ENCODE assay signal across 10 cellular contexts in genomic region chr17:12022310-12022709, GRCh38. TPM values are rescaled to one million over a fixed set of nuclear protein-coding genes. Genes with fewer than 3 reads are reported as not detected.
DNase-seq lines count a peak whose midpoint lies in the region; ATAC-seq and TF ChIP-seq lines count a peak whose summit lies in the region.
"Had no signal": no experiment of that assay in that cellular context is flagged by ENCODE, and none has a peak within 500 bp of the region (broad histone marks: within the 10 kb centered on the region; RNA-seq: fewer than 3 reads in every experiment).

No MANE protein-coding gene starts in this region.

- H3K36me3 Mint-ChIP-seq in activated CD4-positive, alpha-beta T cell treated with anti-CD3 and anti-CD28 coated beads, Interleukin-2, amount 10 ng/mL, durations not matched to agents 24 days and 14 days (ENCODE audit: low read depth): peaks cover 4% of the 10 kb centered on the region

- H3K27me3 ChIP-seq in SJCRH30 (no peaks in the 10 kb centered on the region), rectal smooth muscle tissue (ENCODE audit: control insufficient read depth, insufficient read depth, low read length) (no peaks in the 10 kb centered on the region)

- intact Hi-C loops in activated CD4-positive, alpha-beta T cell treated with anti-CD3 and anti-CD28 coated beads, Interleukin-2, amount 10 ng/mL, durations not matched to agents 24 days and 14 days (cut with micrococcal nuclease): loop anchor here (5.0 kb wide), 1 partner anchor 35 kb away; no protein-coding TSS in a partner anchor

- DNase-seq in activated CD4-positive, alpha-beta T cell treated with anti-CD3 and anti-CD28 coated beads, Interleukin-2, amount 10 ng/mL, durations not matched to agents 24 days and 14 days: no peak
- DNase-seq in activated CD4-positive, alpha-beta T cell treated with anti-CD3 and anti-CD28 coated beads for 48 hours: no peak
- DNase-seq in SJCRH30: no peak
- no peak for DNase-seq in epithelial cell of proximal tubule (ENCODE audit: low read depth)
- no peak for DNase-seq in omental fat pad (ENCODE audit: low spot score)
- DNase-seq in GM19240 (ENCODE audit: insufficient read length, low spot score): no peak
- DNase-seq in H4 (ENCODE audit: low spot score): no peak
- DNase-seq: activated CD4-positive, alpha-beta T cell treated with anti-CD3 and anti-CD28 coated beads for 1 hour; GOT3 had no signal

- TF ChIP-seq CTCF in epithelial cell of proximal tubule (conservative IDR thresholded peaks at IDR 0.05; ENCODE audit: low read depth, low read length): no peak
- no peak for TF ChIP-seq CTCF in omental fat pad (IDR thresholded peaks at IDR 0.05)

- H3K27ac ChIP-seq in SJCRH30: no peak overlapping the region
- H3K27ac ChIP-seq in rectal smooth muscle tissue (ENCODE audit: low read depth, low read length): no peak overlapping the region

- H3K36me3 ChIP-seq in SJCRH30 (no peaks in the 10 kb centered on the region), rectal smooth muscle tissue (ENCODE audit: control insufficient read depth, insufficient read depth, low read length) (no peaks in the 10 kb centered on the region)

- peaks cover 35% of the 10 kb centered on the region for H3K4me1 Mint-ChIP-seq in activated CD4-positive, alpha-beta T cell treated with anti-CD3 and anti-CD28 coated beads, Interleukin-2, amount 10 ng/mL, durations not matched to agents 24 days and 14 days

- H3K9me3 ChIP-seq in SJCRH30 (replicated peaks): no peaks in the 10 kb centered on the region

- peak overlapping the region; percentile 94 for H3K4me3 ChIP-seq in SJCRH30
- peak overlapping the region; percentile 10 for H3K4me3 ChIP-seq in epithelial cell of proximal tubule (ENCODE audit: low read depth, low read length)
- H3K4me3 ChIP-seq in rectal smooth muscle tissue (ENCODE audit: low read length): peak overlapping the region; percentile 7

- no peak for ATAC-seq in omental fat pad (ENCODE audit: low FRiP score)

- H3K4me1 ChIP-seq in SJCRH30 (no peaks in the 10 kb centered on the region), rectal smooth muscle tissue (ENCODE audit: control insufficient read depth, insufficient read depth, low read length) (peaks cover 8% of the 10 kb centered on the region)

- H3K4me3 Mint-ChIP-seq in activated CD4-positive, alpha-beta T cell treated with anti-CD3 and anti-CD28 coated beads, Interleukin-2, amount 10 ng/mL, durations not matched to agents 24 days and 14 days: peak overlapping the region; percentile 77

- no peak overlapping the region for H3K9ac ChIP-seq in rectal smooth muscle tissue (ENCODE audit: low read length)

- no peaks in the 10 kb centered on the region for H3K9me3 Mint-ChIP-seq in activated CD4-positive, alpha-beta T cell treated with anti-CD3 and anti-CD28 coated beads, Interleukin-2, amount 10 ng/mL, durations not matched to agents 24 days and 14 days

- H3K27me3 Mint-ChIP-seq in activated CD4-positive, alpha-beta T cell treated with anti-CD3 and anti-CD28 coated beads, Interleukin-2, amount 10 ng/mL, durations not matched to agents 24 days and 14 days: peaks cover 13% of the 10 kb centered on the region

- H3K27ac Mint-ChIP-seq in activated CD4-positive, alpha-beta T cell treated with anti-CD3 and anti-CD28 coated beads, Interleukin-2, amount 10 ng/mL, durations not matched to agents 24 days and 14 days: no peak overlapping the region

RNA-seq across cellular contexts. Expression of gene MAP2K4, which starts 1.6 kb away (rescaled TPM):
- 32.7 and 35.2 TPM in 2 replicates for total RNA-seq in activated CD4-positive, alpha-beta T cell treated with anti-CD3 and anti-CD28 coated beads, Interleukin-2, amount 10 ng/mL, durations not matched to agents 24 days and 14 days
- 27.3 and 28.1 TPM in 2 replicates for total RNA-seq in SJCRH30 (2014; rRNA removed; shearing (Covaris generic))
- total RNA-seq in epithelial cell of proximal tubule (23.0 and 25.7 TPM in 2 replicates), omental fat pad (10 to 100 TPM; 21.0 to 26.7 (median 25.1) TPM)
- total RNA-seq in H4 (2014; rRNA removed; shearing (Covaris generic)): 12.6 and 15.6 TPM in 2 replicates

RNA-seq across cellular contexts. Expression of gene ZNF18, which starts 25.0 kb away (rescaled TPM):
- 8.0 and 9.3 TPM in 2 replicates for total RNA-seq in activated CD4-positive, alpha-beta T cell treated with anti-CD3 and anti-CD28 coated beads, Interleukin-2, amount 10 ng/mL, durations not matched to agents 24 days and 14 days
- 3.7 TPM in 2 replicates for total RNA-seq in SJCRH30 (2014; rRNA removed; shearing (Covaris generic))
- total RNA-seq in epithelial cell of proximal tubule (4.0 and 4.3 TPM in 2 replicates), omental fat pad (10 to 100 TPM in 1 of 4 donors, 1 to 10 TPM in 3; 4.1 to 12.1 (median 6.3) TPM)
- 4.2 and 4.4 TPM in 2 replicates for total RNA-seq in H4 (2014; rRNA removed; shearing (Covaris generic))

Comparison
In these comparisons a context has a peak if more than half of its experiments do, and no peak if none do; other contexts are left out.
1. H3K4me3 ChIP-seq: peak in every context shown above with its lines; median percentile 94 in SJCRH30; 10 in epithelial cell of proximal tubule; 7 in rectal smooth muscle tissue.